In genomic region chr6:68572525-68572924, GRCh38 we compare ENCODE assay signal across 8 cellular contexts.
DNase-seq lines count a peak whose midpoint lies in the region; ATAC-seq and TF ChIP-seq lines count a peak whose summit lies in the region.

No MANE protein-coding gene starts in this region.

- no peak overlapping the region for H3K27ac ChIP-seq in WERI-Rb-1
- no peak overlapping the region for H3K27ac ChIP-seq in right lobe of liver

- no peak overlapping the region for H3K4me3 ChIP-seq in AG10803 (ENCODE audit: low read length)
- no peak overlapping the region for H3K4me3 ChIP-seq in WERI-Rb-1 (ENCODE audit: low read depth, low read length)
- H3K4me3 ChIP-seq in right lobe of liver = no peak overlapping the region

- WGBS in right lobe of liver (ENCODE audit: insufficient coverage, low coverage, low lambda C conversion rate, missing lambda C conversion rate) = 48% methylated on average over 2 of the region's 2 CpGs

- intact Hi-C loops in right lobe of liver (cut with DNase I) = no loop called here

- no peak for TF ChIP-seq POLR2A in right lobe of liver (IDR thresholded peaks at IDR 0.05)

- H3K36me3 ChIP-seq in WERI-Rb-1 (no peaks in the 10 kb centered on the region), right lobe of liver (no peaks in the 10 kb centered on the region)

- in situ Hi-C loops in GM13977 (cut with MboI; ENCODE audit: low pct_unique_long_range_greater_than_20kb, low sequenced_read_pairs, unreplicated experiment) = no loop called here

- ATAC-seq in HG02763 (IDR thresholded peaks at IDR 0.05; ENCODE audit: unreplicated experiment) (peak; percentile 81), right lobe of liver (peak; percentile 82 to 90 (median 86)), omental fat pad (ENCODE audit: low FRiP score) (no peak)

- DNase-seq in AG10803 (ENCODE audit: low read depth) (no peak), GM13977 (ENCODE audit: low spot score) (peak; percentile 41), NCI-H1048 (lab: John Stamatoyannopoulos, UW) (peak; percentile 4), WERI-Rb-1 (peak; percentile 71), right lobe of liver (peak in 1 of 3 donors; percentile 49), NCI-H774 (lab: John Stamatoyannopoulos, UW) (no peak), omental fat pad (ENCODE audit: low spot score) (no peak)

- H3K27me3 ChIP-seq in WERI-Rb-1 (ENCODE audit: insufficient read depth, low read depth, severe bottlenecking) = no peaks in the 10 kb centered on the region
- H3K27me3 ChIP-seq in right lobe of liver = no peaks in the 10 kb centered on the region

- TF ChIP-seq CTCF in AG10803 (conservative IDR thresholded peaks at IDR 0.05; ENCODE audit: low read length) = peak; percentile 11; the same call in 1 of the 2 replicates
- TF ChIP-seq CTCF in GM13977 (IDR thresholded peaks at IDR 0.05; ENCODE audit: extremely low read depth, insufficient read depth, missing control alignments) = peak; percentile 68
- peak; percentile 76 for TF ChIP-seq CTCF in WERI-Rb-1 (IDR thresholded peaks at IDR 0.05; ENCODE audit: low read depth, low read length)
- peak; percentile 34 to 56 (median 42) for TF ChIP-seq CTCF in right lobe of liver (IDR thresholded peaks at IDR 0.05)
- no peak for TF ChIP-seq CTCF in omental fat pad (IDR thresholded peaks at IDR 0.05)

- H3K9me3 ChIP-seq in WERI-Rb-1 (ENCODE audit: severe bottlenecking) = peaks cover 5% of the 10 kb centered on the region
- H3K9me3 ChIP-seq in right lobe of liver = no peaks in the 10 kb centered on the region

- no peaks in the 10 kb centered on the region for H3K4me1 ChIP-seq in right lobe of liver

Comparison
In these comparisons a context has a peak if more than half of its experiments do, and no peak if none do; other contexts are left out.
1. DNase-seq: peak in GM13977 (single experiment), NCI-H1048 (single experiment) and WERI-Rb-1 (single experiment); none in AG10803 (single experiment), NCI-H774 (single experiment) and omental fat pad (single experiment).
2. CTCF ChIP-seq: peak in AG10803 (single experiment), GM13977 (single experiment), WERI-Rb-1 (single experiment) and right lobe of liver (4 of 4); none in omental fat pad (0 of 3).